In genomic region chr15:70508561-70509281, GRCh38 we compare ENCODE assay signal across 9 cellular contexts.
DNase-seq lines count a peak whose midpoint lies in the region; ATAC-seq and TF ChIP-seq lines count a peak whose summit lies in the region.
"Had no signal": no experiment of that assay in that cellular context is flagged by ENCODE, and none has a peak within 500 bp of the region (broad histone marks: within the 10 kb centered on the region; RNA-seq: fewer than 3 reads in every experiment).

No MANE protein-coding gene starts in this region.

- WGBS in mesendoderm (ENCODE audit: extremely low coverage, insufficient coverage, low lambda C conversion rate), result no CpG with 5 or more reads among the region's 5 CpGs

- H2BK5ac ChIP-seq in mesendoderm (ENCODE audit: low read length), result no peak overlapping the region

- peaks cover 0 to 25% (median 18%) of the 10 kb centered on the region in 11 experiments; a peak in 15 of 22 replicates for H4K20me1 ChIP-seq in BLaER1 treated with 17β-estradiol and CSF1 and Interleukin-3, amounts not matched to agents 10 nM and 100 nM

- no peaks in the 10 kb centered on the region for H3K36me3 ChIP-seq in BLaER1 treated with 17β-estradiol and CSF1 and Interleukin-3, amounts not matched to agents 10 nM and 100 nM
- H3K36me3 ChIP-seq in mesendoderm (ENCODE audit: control insufficient read depth, insufficient read depth, low read length), result no peaks in the 10 kb centered on the region
- H3K36me3 ChIP-seq in CD8-positive, alpha-beta T cell (ENCODE audit: insufficient read depth, low read length), result no peaks in the 10 kb centered on the region

- CTCF ChIA-PET in CD8-positive, alpha-beta T cell (lab: Charles Lee), result interaction anchor here (0.6 to 1.8 kb wide), 8 partner anchors 12 to 1033 kb away, joined by 3 to 6 read pairs (median 3); no protein-coding TSS in a partner anchor

- H3K23ac ChIP-seq in mesendoderm (ENCODE audit: low read length), result no peak overlapping the region

- no peak overlapping the region for H3K56ac ChIP-seq in mesendoderm (ENCODE audit: low read length)

- H3K27me3 Mint-ChIP-seq in CD8-positive, alpha-beta T cell (ENCODE audit: low read depth), result no peaks in the 10 kb centered on the region

- H3K4me3 ChIP-seq in BLaER1 treated with 17β-estradiol and CSF1 and Interleukin-3, amounts not matched to agents 10 nM and 100 nM, result no peak overlapping the region
- no peak overlapping the region for H3K4me3 ChIP-seq in mesendoderm (ENCODE audit: low read length)
- no peak overlapping the region for H3K4me3 ChIP-seq in CD8-positive, alpha-beta T cell (ENCODE audit: low read depth, low read length)

- DNase-seq in LHCN-M2 (ENCODE audit: low read depth) (peak; percentile 94), mesendoderm (peak; percentile 64)
- DNase-seq in activated naive CD4-positive, alpha-beta T cell treated with anti-CD3 and anti-CD28 coated beads, Interleukin-2, amount 50 U/mL, for 72 hours (ENCODE audit: low spot score in 2 of 2), result peak in 1 of 2 donors; percentile 66
- DNase-seq in CD8-positive, alpha-beta T cell, result no peak

- H3K79me2 ChIP-seq in mesendoderm (ENCODE audit: control insufficient read depth, insufficient read depth, low read length), result no peaks in the 10 kb centered on the region

- H3K79me1 ChIP-seq in mesendoderm (ENCODE audit: low read length), result no peaks in the 10 kb centered on the region

- H3K4me1 Mint-ChIP-seq in CD8-positive, alpha-beta T cell (ENCODE audit: low read depth), result peaks cover 44% of the 10 kb centered on the region

- TF ChIP-seq CTCF in CD8-positive, alpha-beta T cell (IDR thresholded peaks at IDR 0.05), result no peak

- peak overlapping the region in 4 of 11 experiments; percentile 18 to 60 (median 41); a peak in 6 of 22 replicates for H3K27ac ChIP-seq in BLaER1 treated with 17β-estradiol and CSF1 and Interleukin-3, amounts not matched to agents 10 nM and 100 nM
- no peak overlapping the region for H3K27ac ChIP-seq in mesendoderm (ENCODE audit: low read depth, low read length)
- no peak overlapping the region for H3K27ac ChIP-seq in CD8-positive, alpha-beta T cell (ENCODE audit: low read depth, low read length)
- H3K27ac ChIP-seq: VCaP had no signal

- H3K36me3 Mint-ChIP-seq in activated naive CD4-positive, alpha-beta T cell treated with anti-CD3 and anti-CD28 coated beads, Interleukin-2, amount 50 U/mL, for 72 hours, result peaks cover 27 to 43% of the 10 kb centered on the region in 2 donors
- peaks cover 28% of the 10 kb centered on the region for H3K36me3 Mint-ChIP-seq in CD8-positive, alpha-beta T cell

- no peak overlapping the region for H3K4me3 Mint-ChIP-seq in CD8-positive, alpha-beta T cell

- no peak overlapping the region for H3K18ac ChIP-seq in mesendoderm (ENCODE audit: low read length)

- intact Hi-C loops in CD8-positive, alpha-beta T cell (cut with DNase I, micrococcal nuclease), result no loop called here

- POLR2A ChIA-PET in CD8-positive, alpha-beta T cell (lab: Charles Lee), result interaction anchor here (0.5 to 1.1 kb wide), 2 partner anchors 25 to 26 kb away, joined by 3 to 4 read pairs; no protein-coding TSS in a partner anchor

- peaks cover 10 to 46% (median 29%) of the 10 kb centered on the region in 11 experiments; a peak in 20 of 22 replicates for H3K27me3 ChIP-seq in BLaER1 treated with 17β-estradiol and CSF1 and Interleukin-3, amounts not matched to agents 10 nM and 100 nM
- no peaks in the 10 kb centered on the region for H3K27me3 ChIP-seq in mesendoderm (ENCODE audit: insufficient read depth, low read length, poor library complexity)
- no peaks in the 10 kb centered on the region for H3K27me3 ChIP-seq in CD8-positive, alpha-beta T cell (ENCODE audit: insufficient read depth, low read length)

- H3K4me1 ChIP-seq in BLaER1 treated with 17β-estradiol and CSF1 and Interleukin-3, amounts not matched to agents 10 nM and 100 nM, result peaks cover 25 to 63% (median 38%) of the 10 kb centered on the region in 10 experiments
- H3K4me1 ChIP-seq in mesendoderm (ENCODE audit: control insufficient read depth, low read depth, low read length), result peaks cover 29% of the 10 kb centered on the region
- H3K4me1 ChIP-seq in CD8-positive, alpha-beta T cell (ENCODE audit: insufficient read depth, low read length), result peaks cover 27% of the 10 kb centered on the region

- peak overlapping the region; percentile 36 to 89 for H3K27ac Mint-ChIP-seq in activated naive CD4-positive, alpha-beta T cell treated with anti-CD3 and anti-CD28 coated beads, Interleukin-2, amount 50 U/mL, for 72 hours
- no peak overlapping the region for H3K27ac Mint-ChIP-seq in CD8-positive, alpha-beta T cell

- no peak overlapping the region for H3K4ac ChIP-seq in mesendoderm (ENCODE audit: low read depth, low read length)

- ATAC-seq in activated naive CD4-positive, alpha-beta T cell treated with anti-CD3 and anti-CD28 coated beads, Interleukin-2, amount 50 U/mL, for 72 hours, result peak in 1 of 2 donors; percentile 55
- ATAC-seq in HG03460 (IDR thresholded peaks at IDR 0.05; ENCODE audit: unreplicated experiment) (no peak), HG03045 (IDR thresholded peaks at IDR 0.05; ENCODE audit: unreplicated experiment) (no peak), HG03432 (IDR thresholded peaks at IDR 0.05; ENCODE audit: unreplicated experiment) (no peak)
- ATAC-seq in CD8-positive, alpha-beta T cell, result no peak

- H3K9me3 Mint-ChIP-seq in activated naive CD4-positive, alpha-beta T cell treated with anti-CD3 and anti-CD28 coated beads, Interleukin-2, amount 50 U/mL, for 72 hours, result peaks cover 8 to 30% of the 10 kb centered on the region in 2 donors
- H3K9me3 Mint-ChIP-seq in CD8-positive, alpha-beta T cell, result peaks cover 22% of the 10 kb centered on the region

- no peak overlapping the region for H2BK15ac ChIP-seq in mesendoderm (replicated peaks; ENCODE audit: low read depth)

- no peak overlapping the region for H2BK120ac ChIP-seq in mesendoderm (ENCODE audit: low read depth, low read length)

- H4K8ac ChIP-seq in mesendoderm (ENCODE audit: low read depth, low read length), result no peak overlapping the region

- no peak overlapping the region for H2AK5ac ChIP-seq in mesendoderm (ENCODE audit: low read length)

- H3K4me2 ChIP-seq in BLaER1 treated with 17β-estradiol and CSF1 and Interleukin-3, amounts not matched to agents 10 nM and 100 nM, result peak overlapping the region in 9 of 11 experiments; percentile 25 to 99 (median 65); a peak in 16 of 22 replicates
- no peak overlapping the region for H3K4me2 ChIP-seq in mesendoderm (ENCODE audit: low read length)

- peaks cover 22 to 45% (median 34%) of the 10 kb centered on the region in 11 experiments for H3K9me3 ChIP-seq in BLaER1 treated with 17β-estradiol and CSF1 and Interleukin-3, amounts not matched to agents 10 nM and 100 nM (replicated peaks in 1 of 11)
- peaks cover 11% of the 10 kb centered on the region for H3K9me3 ChIP-seq in CD8-positive, alpha-beta T cell (ENCODE audit: low read length)

- H3K9ac ChIP-seq in BLaER1 treated with 17β-estradiol and CSF1 and Interleukin-3, amounts not matched to agents 10 nM and 100 nM, result peak overlapping the region in 1 of 11 experiments; percentile 37; a peak in 2 of 22 replicates
- no peak overlapping the region for H3K9ac ChIP-seq in mesendoderm (ENCODE audit: low read length)

- H4K5ac ChIP-seq in mesendoderm (ENCODE audit: low read length), result no peak overlapping the region

Comparison
In these comparisons a context has a peak if more than half of its experiments do, and no peak if none do; other contexts are left out.
1. DNase-seq: peak in LHCN-M2 (single experiment) and mesendoderm (single experiment); none in CD8-positive, alpha-beta T cell (0 of 7).